Comparison of ENCODE assay signal across 8 cellular contexts in the genomic region with DNA sequence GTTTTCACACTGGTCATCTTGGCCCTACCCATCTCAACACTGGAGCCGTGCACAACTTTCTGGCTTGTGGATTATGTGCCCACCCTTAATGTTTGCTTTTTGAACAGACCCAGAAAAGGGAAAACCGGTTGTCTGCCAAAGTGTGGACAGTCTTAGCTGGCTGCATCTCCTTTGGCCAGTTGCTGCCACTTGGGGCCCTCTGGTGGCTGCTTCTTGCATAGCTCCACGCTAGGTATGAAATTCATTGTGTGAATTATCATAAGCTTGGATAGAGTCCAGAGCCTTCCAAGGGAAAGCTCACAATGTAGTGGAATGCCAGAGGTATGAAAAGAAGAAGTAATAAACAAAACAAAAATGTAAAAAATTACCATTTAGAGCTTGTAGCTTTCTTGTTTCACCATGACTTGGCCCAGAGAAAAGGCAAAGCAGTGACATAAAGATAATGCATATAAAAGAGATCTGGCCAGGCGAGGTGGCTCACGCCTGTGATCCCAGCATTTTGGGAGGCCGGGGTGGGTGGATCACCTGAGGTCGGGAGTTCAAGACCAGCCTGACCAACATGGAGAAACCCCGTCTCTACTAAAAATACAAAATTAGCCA. TPM values are rescaled to one million over a fixed set of nuclear protein-coding genes. Genes with fewer than 3 reads are reported as not detected.
DNase-seq lines count a peak whose midpoint lies in the region; ATAC-seq, FAIRE-seq and TF ChIP-seq lines count a peak whose summit lies in the region.

No MANE protein-coding gene starts in this region.

- H3K4me1 Mint-ChIP-seq in activated CD4-positive, alpha-beta T cell treated with anti-CD3 and anti-CD28 coated beads, Interleukin-2, amount 10 ng/mL, durations not matched to agents 24 days and 14 days = no peaks in the 10 kb centered on the region
- peaks cover 0 to 3% of the 10 kb centered on the region in 2 donors for H3K4me1 Mint-ChIP-seq in effector memory CD8-positive, alpha-beta T cell (ENCODE audit: low read depth in 2 of 2)
- H3K4me1 Mint-ChIP-seq in mesothelial cell of epicardium = peaks cover 18% of the 10 kb centered on the region

- FAIRE-seq in A204.1 (lab: Jason Lieb, UNC) = peak; percentile 77

- DNase-seq in GM12865 (ENCODE audit: low read depth) (peak; percentile 70), NCI-H1694 treated with DMSO at 0.1 percent for 48 hours (lab: John Stamatoyannopoulos, UW) (peak; percentile 29), mesothelial cell of epicardium (ENCODE audit: low spot score in 2 of 2, unreplicated experiment in 2 of 2) (peak; percentile 56 to 90)
- peak; percentile 84 for DNase-seq in activated CD4-positive, alpha-beta T cell treated with anti-CD3 and anti-CD28 coated beads, Interleukin-2, amount 10 ng/mL, durations not matched to agents 24 days and 14 days
- peak; percentile 36 to 50 (median 39) for DNase-seq in effector memory CD8-positive, alpha-beta T cell
- DNase-seq in stimulated activated CD8-positive, alpha-beta memory T cell treated with anti-CD3 and anti-CD28 coated beads, Interleukin-4, amount 100 ng/mL, for 48 hours = peak; percentile 84

- TF ChIP-seq CTCF in GM12865 (IDR thresholded peaks at IDR 0.05; ENCODE audit: insufficient read depth, low read depth, low read length, missing control alignments) (peak; percentile 89), mesothelial cell of epicardium (IDR thresholded peaks at IDR 0.05; ENCODE audit: unreplicated experiment) (peak; percentile 83)

- intact Hi-C loops in activated CD4-positive, alpha-beta T cell treated with anti-CD3 and anti-CD28 coated beads, Interleukin-2, amount 10 ng/mL, durations not matched to agents 24 days and 14 days (cut with micrococcal nuclease) = loop anchor here (1.0 to 5.0 kb wide), 2 partner anchors 30 to 189 kb away; no protein-coding TSS in a partner anchor

- no peak overlapping the region for H3K27ac Mint-ChIP-seq in activated CD4-positive, alpha-beta T cell treated with anti-CD3 and anti-CD28 coated beads, Interleukin-2, amount 10 ng/mL, durations not matched to agents 24 days and 14 days
- no peak overlapping the region for H3K27ac Mint-ChIP-seq in effector memory CD8-positive, alpha-beta T cell
- H3K27ac Mint-ChIP-seq in mesothelial cell of epicardium = peak overlapping the region; percentile 22

- no peak overlapping the region for H3K4me3 Mint-ChIP-seq in activated CD4-positive, alpha-beta T cell treated with anti-CD3 and anti-CD28 coated beads, Interleukin-2, amount 10 ng/mL, durations not matched to agents 24 days and 14 days
- no peak overlapping the region for H3K4me3 Mint-ChIP-seq in effector memory CD8-positive, alpha-beta T cell
- no peak overlapping the region for H3K4me3 Mint-ChIP-seq in mesothelial cell of epicardium

- ATAC-seq in HG02623 (IDR thresholded peaks at IDR 0.05; ENCODE audit: unreplicated experiment) = peak; percentile 61
- peak; percentile 48 for ATAC-seq in effector memory CD8-positive, alpha-beta T cell (replicated peaks)

- H3K36me3 Mint-ChIP-seq in activated CD4-positive, alpha-beta T cell treated with anti-CD3 and anti-CD28 coated beads, Interleukin-2, amount 10 ng/mL, durations not matched to agents 24 days and 14 days (ENCODE audit: low read depth) = no peaks in the 10 kb centered on the region
- H3K36me3 Mint-ChIP-seq in effector memory CD8-positive, alpha-beta T cell (ENCODE audit: insufficient read depth) = no peaks in the 10 kb centered on the region
- H3K36me3 Mint-ChIP-seq in mesothelial cell of epicardium = no peaks in the 10 kb centered on the region

- no peak overlapping the region for H3K4me3 ChIP-seq in GM12865 (ENCODE audit: low read depth, low read length)

- peaks cover 12% of the 10 kb centered on the region for H3K27me3 Mint-ChIP-seq in activated CD4-positive, alpha-beta T cell treated with anti-CD3 and anti-CD28 coated beads, Interleukin-2, amount 10 ng/mL, durations not matched to agents 24 days and 14 days
- peaks cover 31 to 49% of the 10 kb centered on the region in 2 donors for H3K27me3 Mint-ChIP-seq in effector memory CD8-positive, alpha-beta T cell
- peaks cover 2% of the 10 kb centered on the region for H3K27me3 Mint-ChIP-seq in mesothelial cell of epicardium (ENCODE audit: low read depth)

- no peaks in the 10 kb centered on the region for H3K9me3 Mint-ChIP-seq in activated CD4-positive, alpha-beta T cell treated with anti-CD3 and anti-CD28 coated beads, Interleukin-2, amount 10 ng/mL, durations not matched to agents 24 days and 14 days
- peaks cover 0 to 3% of the 10 kb centered on the region in 2 donors for H3K9me3 Mint-ChIP-seq in effector memory CD8-positive, alpha-beta T cell
- peaks cover 5% of the 10 kb centered on the region for H3K9me3 Mint-ChIP-seq in mesothelial cell of epicardium

RNA-seq across cellular contexts. Expression of a gene that starts 12.5 kb away (rescaled TPM):
- not detected in 2 replicates for total RNA-seq in activated CD4-positive, alpha-beta T cell treated with anti-CD3 and anti-CD28 coated beads, Interleukin-2, amount 10 ng/mL, durations not matched to agents 24 days and 14 days
- not detected in 3 replicates for total RNA-seq in mesothelial cell of epicardium

RNA-seq across cellular contexts. Expression of a gene that starts 31.3 kb away (rescaled TPM):
- not detected in 2 replicates for total RNA-seq in activated CD4-positive, alpha-beta T cell treated with anti-CD3 and anti-CD28 coated beads, Interleukin-2, amount 10 ng/mL, durations not matched to agents 24 days and 14 days
- not detected in 3 replicates for total RNA-seq in mesothelial cell of epicardium

Comparison
In these comparisons a context has a peak if more than half of its experiments do, and no peak if none do; other contexts are left out.
1. DNase-seq: peak in every context shown above with its lines; median percentile 84 in activated CD4-positive, alpha-beta T cell treated with anti-CD3 and anti-CD28 coated beads, Interleukin-2, amount 10 ng/mL, durations not matched to agents 24 days and 14 days; 84 in stimulated activated CD8-positive, alpha-beta memory T cell treated with anti-CD3 and anti-CD28 coated beads, Interleukin-4, amount 100 ng/mL, for 48 hours; 73 in mesothelial cell of epicardium; 70 in GM12865; 39 in effector memory CD8-positive, alpha-beta T cell; 29 in NCI-H1694 treated with DMSO at 0.1 percent for 48 hours.